ENCODE assay signal across 9 cellular contexts in genomic region chr16:71610936-71611871, GRCh38. TPM values are rescaled to one million over a fixed set of nuclear protein-coding genes. Genes with fewer than 3 reads are reported as not detected.
DNase-seq lines count a peak whose midpoint lies in the region; ATAC-seq and TF ChIP-seq lines count a peak whose summit lies in the region.
"Had no signal": no experiment of that assay in that cellular context is flagged by ENCODE, and none has a peak within 500 bp of the region (broad histone marks: within the 10 kb centered on the region; RNA-seq: fewer than 3 reads in every experiment).

No MANE protein-coding gene starts in this region.

- peak; percentile 53 for ATAC-seq in HG02981 (IDR thresholded peaks at IDR 0.05; ENCODE audit: unreplicated experiment)

- TF ChIP-seq CTCF in GM12865 (IDR thresholded peaks at IDR 0.05; ENCODE audit: insufficient read depth, low read depth, low read length, missing control alignments) = peak; percentile 98

- H3K4me3 ChIP-seq in GM12865 (ENCODE audit: low read depth, low read length) = no peak overlapping the region

- peak; percentile 89 for DNase-seq in GM12865 (ENCODE audit: low read depth)
- DNase-seq in NCI-H510A (lab: John Stamatoyannopoulos, UW) = peak; percentile 8
- DNase-seq in activated CD4-positive, alpha-beta T cell treated with anti-CD3 and anti-CD28 coated beads, Interleukin-2, amount 50 U/mL, for 1 hour = peak; percentile 78
- peak; percentile 76 for DNase-seq in dermis blood vessel endothelial cell
- DNase-seq in lung microvascular endothelial cell (ENCODE audit: low read depth in 2 of 2) = peak; percentile 61 to 68
- peak; percentile 38 to 43 for DNase-seq in stimulated activated CD8-positive, alpha-beta memory T cell treated with anti-CD3 and anti-CD28 coated beads, Interleukin-15, amount 100 ng/mL, for 4 hours (ENCODE audit: low read depth in 2 of 2)
- no peak for DNase-seq in NCI-H446 treated with DMSO at 0.1 percent for 48 hours (lab: John Stamatoyannopoulos, UW)

RNA-seq across cellular contexts. Expression of gene MARVELD3, which starts 14.8 kb away (rescaled TPM):
- total RNA-seq in dermis blood vessel endothelial cell = not detected in 2 replicates
- total RNA-seq in lung microvascular endothelial cell = 0.22 TPM in 1 of 2 replicates, not detected in the other

RNA-seq across cellular contexts. Expression of gene TAT, which starts 34.3 kb away (rescaled TPM):
- total RNA-seq in dermis blood vessel endothelial cell (not detected in 2 replicates), lung microvascular endothelial cell (not detected in 2 replicates)
- total RNA-seq: lower leg skin had no signal
